In the genomic region with DNA sequence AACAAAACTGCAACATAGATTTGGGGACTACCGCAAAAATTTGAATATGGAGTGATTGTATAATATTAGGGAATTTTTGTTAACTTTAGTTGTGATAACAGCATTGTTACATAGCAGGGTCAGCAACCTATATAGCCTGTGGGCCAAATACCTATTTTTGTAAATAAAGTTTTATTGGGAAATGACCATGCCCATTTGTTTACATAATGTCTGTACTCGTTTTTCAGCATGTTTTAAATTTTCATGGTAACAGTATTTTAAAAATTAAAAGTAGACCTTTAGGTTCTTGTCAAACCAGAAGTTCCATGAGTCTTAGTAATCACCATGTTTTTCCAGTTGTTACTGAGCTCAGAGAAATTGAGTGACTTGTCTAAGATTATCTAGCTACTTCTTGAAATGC, we compare ENCODE assay signal across 7 cellular contexts.
"Had no signal": no experiment of that assay in that cellular context is flagged by ENCODE, and none has a peak within 500 bp of the region (broad histone marks: within the 10 kb centered on the region; RNA-seq: fewer than 3 reads in every experiment).

No MANE protein-coding gene starts in this region.

- H3K27ac Mint-ChIP-seq: GM23338, H9 had no signal

- H2AFZ ChIP-seq: GM23338 had no signal

- H3K4me2 ChIP-seq: GM23338 had no signal

- H3K4me1 Mint-ChIP-seq: GM23338, H9 had no signal

- ATAC-seq: GM23338 had no signal

- FAIRE-seq: H1, H54, HTR-8/SVneo had no signal

- DNase-seq: H9, HCEC 1CT, IMR-90 had no signal

- H3K4me3 Mint-ChIP-seq: GM23338, H9 had no signal

- H3K4me3 ChIP-seq: GM23338 had no signal
